ENCODE assay signal across 12 cellular contexts in the genomic region with DNA sequence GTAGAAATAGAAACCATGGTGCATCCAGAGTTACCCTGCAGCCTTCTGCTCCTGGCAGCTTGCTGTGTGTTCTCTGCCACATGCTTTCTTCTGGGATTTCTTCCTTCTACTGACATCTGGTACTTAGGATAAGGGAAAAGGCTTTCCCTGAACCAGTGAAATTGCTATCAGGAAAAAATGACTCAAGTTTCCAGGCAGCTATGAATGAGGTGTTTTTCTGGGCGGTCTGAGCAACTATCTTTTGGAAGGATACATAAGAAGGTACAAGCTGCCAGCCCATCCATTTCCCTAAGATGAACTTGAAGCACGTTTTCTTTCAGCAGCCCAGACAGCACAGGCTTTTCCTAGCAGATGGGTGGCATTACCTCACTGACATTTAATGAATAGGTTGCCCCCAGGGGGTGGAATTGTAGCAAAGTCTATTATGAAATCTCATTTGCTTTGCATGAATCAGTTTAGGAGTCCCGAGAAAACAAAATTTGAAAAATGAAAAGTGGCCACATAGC.
A peak's percentile ranks its signal among the peaks of the same experiment; 100 is the strongest.
DNase-seq lines count a peak whose midpoint lies in the region; ATAC-seq, FAIRE-seq and TF ChIP-seq lines count a peak whose summit lies in the region.
"Had no signal": no experiment of that assay in that cellular context is flagged by ENCODE, and none has a peak within 500 bp of the region (broad histone marks: within the 10 kb centered on the region; RNA-seq: fewer than 3 reads in every experiment).

No MANE protein-coding gene starts in this region.

- H3K36me3 Mint-ChIP-seq in immature natural killer cell = no peaks in the 10 kb centered on the region

- H3K9me1 ChIP-seq in keratinocyte (ENCODE audit: control insufficient read depth, extremely low read depth, insufficient read depth, low read length) = peaks cover 5% of the 10 kb centered on the region

- H4K20me1 ChIP-seq in keratinocyte (ENCODE audit: control insufficient read depth, extremely low read depth, insufficient read depth, low read length) = peaks cover 48% of the 10 kb centered on the region

- no peak overlapping the region for H3K27ac Mint-ChIP-seq in immature natural killer cell

- H3K27me3 ChIP-seq in adipocyte (replicated peaks; ENCODE audit: control insufficient read depth, insufficient read depth, low read length) = no peaks in the 10 kb centered on the region
- no peaks in the 10 kb centered on the region for H3K27me3 ChIP-seq in keratinocyte (ENCODE audit: control insufficient read depth, extremely low read depth, insufficient read depth, low read length)

- DNase-seq in Ammon's horn (ENCODE audit: low spot score) (peak; percentile 11), NAMALWA (ENCODE audit: low spot score) (peak; percentile 20), adipocyte (ENCODE audit: low read depth) (peak; percentile 83), keratinocyte (ENCODE audit: low read depth, low spot score) (no peak), iPS-NIHi7 (ENCODE audit: extremely low spot score) (no peak), immature natural killer cell (no peak)
- DNase-seq in stimulated activated naive CD8-positive, alpha-beta T cell treated with anti-CD3 and anti-CD28 coated beads, Interleukin-15, Interleukin-2, amounts not matched to agents 100 U/mL and 50 U/mL, for 24 hours = no peak
- DNase-seq: activated naive CD4-positive, alpha-beta T cell treated with Interleukin-2 at 50 U/mL for 16 hours; DND-41; H9; NCI-H526 treated with DMSO at 0.1 percent for 48 hours had no signal

- H3K4me3 Mint-ChIP-seq in immature natural killer cell = no peak overlapping the region
- H3K4me3 Mint-ChIP-seq: H9 had no signal

- H3K4me1 ChIP-seq in adipocyte (ENCODE audit: control insufficient read depth, insufficient read depth, low read length) = peaks cover 61% of the 10 kb centered on the region
- peaks cover 25% of the 10 kb centered on the region for H3K4me1 ChIP-seq in keratinocyte (ENCODE audit: control insufficient read depth, extremely low read depth, insufficient read depth, low read length)

- H2AFZ ChIP-seq in keratinocyte (ENCODE audit: control insufficient read depth, low read length) = no peak overlapping the region

- peaks cover 84% of the 10 kb centered on the region for H3K79me2 ChIP-seq in keratinocyte (ENCODE audit: control insufficient read depth, insufficient read depth, low read length)

- H3K9me3 ChIP-seq in adipocyte (ENCODE audit: control insufficient read depth, low read length) (no peaks in the 10 kb centered on the region), keratinocyte (ENCODE audit: control insufficient read depth, low read depth, low read length) (no peaks in the 10 kb centered on the region)

- peaks cover 0 to 2% (median 0%) of the 10 kb centered on the region in 3 donors for H3K27me3 Mint-ChIP-seq in immature natural killer cell (ENCODE audit: low read depth in 3 of 3)

- peak overlapping the region; percentile 15 for H3K27ac ChIP-seq in keratinocyte (ENCODE audit: control insufficient read depth, insufficient read depth, low read length)

- no peaks in the 10 kb centered on the region for H3K4me1 Mint-ChIP-seq in immature natural killer cell

- no peaks in the 10 kb centered on the region for H3K9me3 Mint-ChIP-seq in immature natural killer cell
- H3K9me3 Mint-ChIP-seq: H9 had no signal

- dilution Hi-C loops in keratinocyte (cut with MboI; ENCODE audit: extremely low pct_ligation_motif_present, low sequenced_read_pairs) = no loop called here

- TF ChIP-seq CTCF in keratinocyte (optimal IDR thresholded peaks at IDR 0.05 in 1 of 3, IDR thresholded peaks at IDR 0.05 in 1 of 3, conservative IDR thresholded peaks at IDR 0.05 in 1 of 3; ENCODE audit: extremely low read depth in 1 of 3, insufficient read depth in 2 of 3, low read length in 3 of 3) = peak in 1 of 3 experiments; percentile 5

- peak overlapping the region; percentile 29 for H3K4me2 ChIP-seq in keratinocyte (ENCODE audit: control insufficient read depth, extremely low read depth, insufficient read depth, low read depth, low read length)

- no peak for FAIRE-seq in keratinocyte (lab: Jason Lieb, UNC)

- no peak overlapping the region for H3K4me3 ChIP-seq in adipocyte (ENCODE audit: low read length)
- H3K4me3 ChIP-seq in keratinocyte (ENCODE audit: control insufficient read depth in 2 of 3, extremely low read depth in 1 of 3, insufficient read depth in 2 of 3, low read depth in 1 of 3, low read length in 3 of 3) = no peak overlapping the region

- no peak for ATAC-seq in GM18519 (IDR thresholded peaks at IDR 0.05; ENCODE audit: low FRiP score, unreplicated experiment)
- no peak for ATAC-seq in stimulated activated naive CD8-positive, alpha-beta T cell treated with anti-CD3 and anti-CD28 coated beads, Interleukin-15, Interleukin-2, amounts not matched to agents 100 U/mL and 50 U/mL, for 24 hours

- H3K9ac ChIP-seq in adipocyte (ENCODE audit: low read length) = no peak overlapping the region
- no peak overlapping the region for H3K9ac ChIP-seq in keratinocyte (ENCODE audit: control insufficient read depth, extremely low read depth, insufficient read depth, low read length)

- H3K36me3 ChIP-seq in adipocyte (ENCODE audit: control insufficient read depth, insufficient read depth, low read length, severe bottlenecking) (peaks cover 30% of the 10 kb centered on the region), keratinocyte (ENCODE audit: control insufficient read depth in 2 of 2, extremely low read depth in 1 of 2, insufficient read depth in 2 of 2, low read length in 2 of 2) (peaks cover 11 to 17% of the 10 kb centered on the region in 2 experiments)

Comparison
In these comparisons a context has a peak if more than half of its experiments do, and no peak if none do; other contexts are left out.
1. DNase-seq: peak in Ammon's horn (single experiment), NAMALWA (single experiment) and adipocyte (single experiment); none in keratinocyte (single experiment), iPS-NIHi7 (single experiment), immature natural killer cell (0 of 3) and stimulated activated naive CD8-positive, alpha-beta T cell treated with anti-CD3 and anti-CD28 coated beads, Interleukin-15, Interleukin-2, amounts not matched to agents 100 U/mL and 50 U/mL, for 24 hours (single experiment).